17 cellular contexts compared by ENCODE assay signal in genomic region chr22:49566693-49567092, GRCh38.
"Had no signal": no experiment of that assay in that cellular context is flagged by ENCODE, and none has a peak within 500 bp of the region (broad histone marks: within the 10 kb centered on the region; RNA-seq: fewer than 3 reads in every experiment).

No MANE protein-coding gene starts in this region.

- H3K27me3 Mint-ChIP-seq: activated naive CD8-positive, alpha-beta T cell treated with anti-CD3 and anti-CD28 coated beads, Interleukin-2, amount 10 ng/mL, durations not matched to agents 7 days and 5 days; central memory CD8-positive, alpha-beta T cell had no signal

- H3K4me3 Mint-ChIP-seq: activated naive CD8-positive, alpha-beta T cell treated with anti-CD3 and anti-CD28 coated beads, Interleukin-2, amount 10 ng/mL, durations not matched to agents 7 days and 5 days; activated T-cell treated with anti-CD3 and anti-CD28 coated beads, Interleukin-2, amount 50 U/mL, for 4 hours; brain; central memory CD8-positive, alpha-beta T cell; mesothelial cell of epicardium; nephron progenitor cell; T-helper 2 cell treated with Interferon-gamma antibody and Interleukin-4, amounts not matched to agents 5 μg/mL and 100 μg/mL, for 36 hours had no signal

- H3K4me1 Mint-ChIP-seq: activated naive CD8-positive, alpha-beta T cell treated with anti-CD3 and anti-CD28 coated beads, Interleukin-2, amount 10 ng/mL, durations not matched to agents 7 days and 5 days; brain; mesothelial cell of epicardium; nephron progenitor cell had no signal

- H3K4me3 ChIP-seq: lower lobe of right lung, transverse colon had no signal

- H3K9me3 Mint-ChIP-seq: activated naive CD8-positive, alpha-beta T cell treated with anti-CD3 and anti-CD28 coated beads, Interleukin-2, amount 10 ng/mL, durations not matched to agents 7 days and 5 days; activated T-cell treated with anti-CD3 and anti-CD28 coated beads, Interleukin-2, amount 50 U/mL, for 4 hours; brain; central memory CD8-positive, alpha-beta T cell; mesothelial cell of epicardium; nephron progenitor cell; T-helper 2 cell treated with Interferon-gamma antibody and Interleukin-4, amounts not matched to agents 5 μg/mL and 100 μg/mL, for 36 hours had no signal

- H3K27ac Mint-ChIP-seq: activated naive CD8-positive, alpha-beta T cell treated with anti-CD3 and anti-CD28 coated beads, Interleukin-2, amount 10 ng/mL, durations not matched to agents 7 days and 5 days; brain; mesothelial cell of epicardium; nephron progenitor cell; T-helper 2 cell treated with Interferon-gamma antibody and Interleukin-4, amounts not matched to agents 5 μg/mL and 100 μg/mL, for 36 hours had no signal

- H3K36me3 ChIP-seq: lower lobe of right lung, transverse colon had no signal

- H3K4me1 ChIP-seq: foreskin keratinocyte, lower lobe of right lung, transverse colon had no signal

- H3K9me3 ChIP-seq: lower lobe of right lung, transverse colon had no signal

- H3K27me3 ChIP-seq: foreskin keratinocyte, transverse colon had no signal

- H3K36me3 Mint-ChIP-seq: activated naive CD8-positive, alpha-beta T cell treated with anti-CD3 and anti-CD28 coated beads, Interleukin-2, amount 10 ng/mL, durations not matched to agents 7 days and 5 days; brain; mesothelial cell of epicardium had no signal

- H3K27ac ChIP-seq: foreskin keratinocyte, lower lobe of right lung, transverse colon had no signal

- ATAC-seq: activated T-cell treated with anti-CD3 and anti-CD28 coated beads, Interleukin-2, amount 50 U/mL, for 4 hours; foreskin keratinocyte; lower lobe of right lung had no signal

- DNase-seq: activated CD4-positive, alpha-beta T cell treated with anti-CD3 and anti-CD28 coated beads for 1 hour; activated CD4-positive, alpha-beta T cell treated with anti-CD3 and anti-CD28 coated beads, Interleukin-2, amount 50 U/mL, for 4 hours; activated gamma-delta T cell treated with Interleukin-2 at 50 U/mL for 16 hours; activated T-cell treated with anti-CD3 and anti-CD28 coated beads, Interleukin-2, amount 50 U/mL, for 4 hours; effector memory CD4-positive, alpha-beta T cell; foreskin keratinocyte; lower lobe of right lung; nephron progenitor cell; stimulated activated CD4-positive, alpha-beta T cell treated with anti-CD3 and anti-CD28 coated beads, Interleukin-4, amount 100 ng/mL, for 24 hours; stimulated activated naive CD4-positive, alpha-beta T cell; substantia nigra; transverse colon had no signal
